8 cellular contexts compared by ENCODE assay signal in genomic region chr15:84747423-84748273, GRCh38. TPM values are rescaled to one million over a fixed set of nuclear protein-coding genes. Genes with fewer than 3 reads are reported as not detected.
DNase-seq lines count a peak whose midpoint lies in the region; ATAC-seq, FAIRE-seq and TF ChIP-seq lines count a peak whose summit lies in the region.

No MANE protein-coding gene starts in this region.

- H3K79me2 ChIP-seq in DOHH2 (ENCODE audit: control insufficient read depth, low read length) = peaks cover 50% of the 10 kb centered on the region

- no peak for TF ChIP-seq EP300 in transverse colon (IDR thresholded peaks at IDR 0.05; ENCODE audit: low read depth)

- peak overlapping the region; percentile 100 for H3K4me2 ChIP-seq in DOHH2 (ENCODE audit: low read length)

- peak overlapping the region; percentile 93 to 95 for H3K27ac Mint-ChIP-seq in activated naive CD4-positive, alpha-beta T cell treated with anti-CD3 and anti-CD28 coated beads, Interleukin-2, amount 50 U/mL, for 72 hours

- H3K9ac ChIP-seq in HUES64 (ENCODE audit: low read depth, low read length) = peak overlapping the region; percentile 80

- ATAC-seq in GM21526 (IDR thresholded peaks at IDR 0.05; ENCODE audit: low FRiP score, unreplicated experiment) (peak; percentile 37), SK-N-SH treated with all-trans-retinoic acid at 6 μM for 48 hours (peak; percentile 83), pancreas (peak; percentile 62 to 76 (median 70))
- peak; percentile 64 to 68 for ATAC-seq in activated naive CD4-positive, alpha-beta T cell treated with anti-CD3 and anti-CD28 coated beads, Interleukin-2, amount 50 U/mL, for 72 hours

- H3K9me3 Mint-ChIP-seq in activated naive CD4-positive, alpha-beta T cell treated with anti-CD3 and anti-CD28 coated beads, Interleukin-2, amount 50 U/mL, for 72 hours = no peaks in the 10 kb centered on the region

- H3K27me3 ChIP-seq in DOHH2 (ENCODE audit: control insufficient read depth, low read length) = no peaks in the 10 kb centered on the region
- no peaks in the 10 kb centered on the region for H3K27me3 ChIP-seq in HUES64 (ENCODE audit: insufficient read depth, low read length)
- H3K27me3 ChIP-seq in cardiac muscle cell = no peaks in the 10 kb centered on the region
- no peaks in the 10 kb centered on the region for H3K27me3 ChIP-seq in pancreas
- no peaks in the 10 kb centered on the region for H3K27me3 ChIP-seq in transverse colon

- WGBS in HUES64 = 3% methylated on average over 46 of the region's 46 CpGs
- WGBS in pancreas, 2 donors = 1% methylated on average over 35 to 46 of the region's 46 CpGs
- WGBS in transverse colon (ENCODE audit: low coverage in 1 of 2), 2 donors = 0% methylated on average over 2 to 31 of the region's 46 CpGs

- TF ChIP-seq CTCF in DOHH2 (IDR thresholded peaks at IDR 0.05; ENCODE audit: low read depth, low read length, poor library complexity, severe bottlenecking) = no peak
- no peak for TF ChIP-seq CTCF in cardiac muscle cell (IDR thresholded peaks at IDR 0.05; ENCODE audit: low read depth, low read length)
- no peak for TF ChIP-seq CTCF in pancreas (IDR thresholded peaks at IDR 0.05)
- peak in 1 of 5 experiments; percentile 34 for TF ChIP-seq CTCF in transverse colon (IDR thresholded peaks at IDR 0.05)

- H3K4me3 ChIP-seq in DOHH2 (ENCODE audit: low read length) = peak overlapping the region; percentile 95
- peak overlapping the region; percentile 94 for H3K4me3 ChIP-seq in HUES64 (ENCODE audit: low read length)
- peak overlapping the region; percentile 60 for H3K4me3 ChIP-seq in cardiac muscle cell
- H3K4me3 ChIP-seq in pancreas = peak overlapping the region; percentile 55 to 94 (median 76)
- peak overlapping the region; percentile 61 to 88 (median 75) for H3K4me3 ChIP-seq in transverse colon

- H3K9me3 ChIP-seq in DOHH2 (ENCODE audit: control insufficient read depth, insufficient read depth, low read length) = no peaks in the 10 kb centered on the region
- no peaks in the 10 kb centered on the region for H3K9me3 ChIP-seq in HUES64 (ENCODE audit: insufficient read depth, low read depth, low read length)
- no peaks in the 10 kb centered on the region for H3K9me3 ChIP-seq in cardiac muscle cell (ENCODE audit: low read depth)
- no peaks in the 10 kb centered on the region for H3K9me3 ChIP-seq in pancreas
- H3K9me3 ChIP-seq in transverse colon = no peaks in the 10 kb centered on the region

- peak; percentile 93 for TF ChIP-seq POLR2A in transverse colon (IDR thresholded peaks at IDR 0.05)

- in situ Hi-C loops in transverse colon (cut with MboI; ENCODE audit: low pct_ligation_motif_present in 1 of 4, low pct_unique_long_range_greater_than_20kb in 1 of 4, low sequenced_read_pairs in 3 of 4) = no loop called here

- peaks cover 4% of the 10 kb centered on the region; the same call in 1 of the 2 replicates for H4K20me1 ChIP-seq in DOHH2 (ENCODE audit: control insufficient read depth, insufficient read depth, low read depth, low read length)

- H3K36me3 Mint-ChIP-seq in activated naive CD4-positive, alpha-beta T cell treated with anti-CD3 and anti-CD28 coated beads, Interleukin-2, amount 50 U/mL, for 72 hours = peaks cover 17 to 26% of the 10 kb centered on the region in 2 donors

- H3K4me1 ChIP-seq in DOHH2 (ENCODE audit: control insufficient read depth, low read length) (peaks cover 39% of the 10 kb centered on the region), HUES64 (ENCODE audit: insufficient read depth, low read length) (peaks cover 11% of the 10 kb centered on the region), cardiac muscle cell (ENCODE audit: low read depth) (peaks cover 14% of the 10 kb centered on the region), pancreas (peaks cover 23 to 33% (median 31%) of the 10 kb centered on the region in 3 donors), transverse colon (peaks cover 27 to 61% (median 46%) of the 10 kb centered on the region in 4 donors)

- H3K36me3 ChIP-seq in DOHH2 (ENCODE audit: control insufficient read depth, low read length) (peaks cover 21% of the 10 kb centered on the region), HUES64 (ENCODE audit: insufficient read depth, low read length) (no peaks in the 10 kb centered on the region), cardiac muscle cell (no peaks in the 10 kb centered on the region), pancreas (no peaks in the 10 kb centered on the region), transverse colon (no peaks in the 10 kb centered on the region)

- no peak for FAIRE-seq in pancreas (lab: Jason Lieb, UNC)

- DNase-seq in activated naive CD4-positive, alpha-beta T cell treated with anti-CD3 and anti-CD28 coated beads, Interleukin-2, amount 50 U/mL, for 72 hours (ENCODE audit: low spot score in 2 of 2) = peak; percentile 69 to 83
- DNase-seq in cardiac muscle cell (ENCODE audit: low read depth in 1 of 2, low spot score in 1 of 2) = peak; percentile 75 to 83
- DNase-seq in pancreas = peak; percentile 75 to 92 (median 82)
- DNase-seq in transverse colon = peak; percentile 78

- no peaks in the 10 kb centered on the region for H3K9me2 ChIP-seq in DOHH2 (replicated peaks; ENCODE audit: control insufficient read depth, low read length)

- intact Hi-C loops in pancreas (cut with DNase I) = no loop called here
- intact Hi-C loops in transverse colon (cut with DNase I; ENCODE audit: low total_unique reads) = no loop called here

- H3K27ac ChIP-seq in DOHH2 (ENCODE audit: low read depth, low read length) = peak overlapping the region; percentile 63
- H3K27ac ChIP-seq in HUES64 (ENCODE audit: low read depth, low read length) = peak overlapping the region; percentile 92
- H3K27ac ChIP-seq in cardiac muscle cell = peak overlapping the region; percentile 92
- H3K27ac ChIP-seq in pancreas = peak overlapping the region; percentile 96 to 100 (median 99)
- peak overlapping the region; percentile 99 to 100 (median 100) for H3K27ac ChIP-seq in transverse colon

- peaks cover 11% of the 10 kb centered on the region; the same call in 1 of the 2 replicates for H3F3A ChIP-seq in DOHH2 (ENCODE audit: control insufficient read depth, insufficient read depth)

TF ChIP-seq in SK-N-SH treated with all-trans-retinoic acid at 6 μM for 48 hours, 23 proteins besides CTCF, POLR2A, EP300 and RAD21:
- TF ChIP-seq GLIS3 (CRISPR knock-in tag; IDR thresholded peaks at IDR 0.05) (no peak), ZFP3 (CRISPR knock-in tag; IDR thresholded peaks at IDR 0.05) (0 out of 2 replicates have a peak, but pooled peaks have one; percentile 24)

RNA-seq across cellular contexts. Expression of gene ZNF592, which starts 0.7 kb away (rescaled TPM):
- 18.7 TPM for polyA plus RNA-seq in HUES64 (2013, experiment 1 of 2)
- polyA plus RNA-seq in HUES64 (2013, experiment 2 of 2) = 17.9 TPM
- 10 to 100 TPM; 22.7 to 34.7 TPM for total RNA-seq in activated naive CD4-positive, alpha-beta T cell treated with anti-CD3 and anti-CD28 coated beads, Interleukin-2, amount 50 U/mL, for 72 hours
- total RNA-seq in cardiac muscle cell = 16.0 and 19.2 TPM in 2 replicates
- polyA plus RNA-seq in cardiac muscle cell = 8.1 and 22.9 TPM in 2 replicates
- total RNA-seq in pancreas = 10 to 100 TPM; 11.5 to 16.6 (median 12.2) TPM
- polyA plus RNA-seq in pancreas = 1 to 10 TPM; 9.1 to 9.9 TPM
- total RNA-seq in transverse colon = 10 to 100 TPM; 23.5 to 41.1 (median 26.5) TPM

RNA-seq across cellular contexts. Expression of gene SEC11A, which starts 31.7 kb away (rescaled TPM):
- polyA plus RNA-seq in HUES64 (2013, experiment 1 of 2) = 186 TPM
- 199 TPM for polyA plus RNA-seq in HUES64 (2013, experiment 2 of 2)
- total RNA-seq in activated naive CD4-positive, alpha-beta T cell treated with anti-CD3 and anti-CD28 coated beads, Interleukin-2, amount 50 U/mL, for 72 hours = 100 to 1,000 TPM; 111 to 129 TPM
- total RNA-seq in cardiac muscle cell (137 and 146 TPM in 2 replicates), pancreas (10 to 100 TPM; 43.7 to 77.5 (median 67.8) TPM), transverse colon (100 to 1,000 TPM in 2 of 4 donors, 10 to 100 TPM in 2; 19.9 to 124 (median 83.0) TPM)
- polyA plus RNA-seq in cardiac muscle cell (99.6 and 117 TPM in 2 replicates), pancreas (10 to 100 TPM; 71.3 to 98.7 TPM)

Comparison
In these comparisons a context has a peak if more than half of its experiments do, and no peak if none do; other contexts are left out.
1. Peak in every context shown above with its lines: DNase-seq, ATAC-seq, H3K4me3 ChIP-seq and H3K27ac ChIP-seq.